Comparison of ENCODE assay signal across 8 cellular contexts in genomic region chr5:74638776-74639537, GRCh38. TPM values are rescaled to one million over a fixed set of nuclear protein-coding genes. Genes with fewer than 3 reads are reported as not detected.
A peak's percentile ranks its signal among the peaks of the same experiment; 100 is the strongest.
DNase-seq lines count a peak whose midpoint lies in the region; ATAC-seq, FAIRE-seq and TF ChIP-seq lines count a peak whose summit lies in the region.

No MANE protein-coding gene starts in this region.

- H3K36me3 ChIP-seq in small intestine (ENCODE audit: control insufficient read depth in 2 of 2, insufficient read depth in 2 of 2, low read length in 2 of 2), result peaks cover 0 to 6% of the 10 kb centered on the region in 2 donors

- peaks cover 47% of the 10 kb centered on the region for H3K27me3 Mint-ChIP-seq in T-helper 17 cell

- peak overlapping the region; percentile 91 to 96 for H3K27ac ChIP-seq in small intestine (ENCODE audit: low read depth in 1 of 2, low read length in 1 of 2)

- in situ Hi-C loops in GM13977 (cut with MboI; ENCODE audit: low pct_unique_long_range_greater_than_20kb, low sequenced_read_pairs, unreplicated experiment), result loop anchor here (25.0 kb wide), 1 partner anchor 602 kb away; no protein-coding TSS in a partner anchor

- no peak for FAIRE-seq in small intestine (lab: Jason Lieb, UNC)

- H3K4me3 ChIP-seq in foreskin fibroblast (ENCODE audit: low read depth in 1 of 2, low read length in 2 of 2) (peak overlapping the region; percentile 77 to 88), small intestine (ENCODE audit: low read depth in 1 of 2, low read length in 2 of 2) (peak overlapping the region; percentile 68 to 74)

- ATAC-seq in HG02885 (IDR thresholded peaks at IDR 0.05; ENCODE audit: poor library complexity, unreplicated experiment), result peak; percentile 42
- ATAC-seq in T-helper 17 cell, result no peak

- H3K4me3 Mint-ChIP-seq in T-helper 17 cell, result peak overlapping the region; percentile 91

- no peaks in the 10 kb centered on the region for H3K9me3 ChIP-seq in T-helper 17 cell (ENCODE audit: control insufficient read depth, low read length, poor library complexity, severe bottlenecking)
- H3K9me3 ChIP-seq in small intestine (ENCODE audit: control insufficient read depth, low read depth), result no peaks in the 10 kb centered on the region

- DNase-seq in A172 (ENCODE audit: low spot score), result peak; percentile 41
- peak; percentile 51 for DNase-seq in GM13977 (ENCODE audit: low spot score)
- DNase-seq in T-helper 17 cell, result no peak
- DNase-seq in foreskin fibroblast, result peak in 1 of 2 donors; percentile 50
- peak; percentile 50 for DNase-seq in small intestine
- no peak for DNase-seq in posterior vena cava (ENCODE audit: low spot score)
- no peak for DNase-seq in NCI-H2107 treated with DMSO at 0.1 percent for 48 hours (lab: John Stamatoyannopoulos, UW; ENCODE audit: unreplicated experiment)

- peaks cover 2 to 8% of the 10 kb centered on the region in 2 donors for H3K4me1 ChIP-seq in small intestine (ENCODE audit: control insufficient read depth in 2 of 2, insufficient read depth in 1 of 2, low read depth in 1 of 2, low read length in 1 of 2)

- 8 to 18% (median 15%) methylated on average over 7 of the region's 7 CpGs for WGBS in small intestine, 3 donors

- H3K27ac Mint-ChIP-seq in T-helper 17 cell, result no peak overlapping the region

- H3K4me1 Mint-ChIP-seq in T-helper 17 cell, result peaks cover 26% of the 10 kb centered on the region

- intact Hi-C loops in posterior vena cava (cut with DNase I), result no loop called here

- TF ChIP-seq CTCF in GM13977 (IDR thresholded peaks at IDR 0.05; ENCODE audit: extremely low read depth, insufficient read depth, missing control alignments) (no peak), foreskin fibroblast (IDR thresholded peaks at IDR 0.05; ENCODE audit: low read depth, low read length) (no peak)

- no peaks in the 10 kb centered on the region for H3K36me3 Mint-ChIP-seq in T-helper 17 cell (ENCODE audit: low read depth)

- H3K27me3 ChIP-seq in small intestine (ENCODE audit: control insufficient read depth in 2 of 2, insufficient read depth in 2 of 2, low read length in 2 of 2), result no peaks in the 10 kb centered on the region

RNA-seq across cellular contexts. Expression of gene ENC1, which starts 1.6 kb away (rescaled TPM):
- 26.2 and 28.3 TPM in 2 replicates for total RNA-seq in A172 (2014; rRNA removed; shearing (Covaris generic))
- total RNA-seq in T-helper 17 cell (under 1 TPM; 0.70 to 0.89 TPM), posterior vena cava (10 to 100 TPM; 12.4 to 12.7 TPM)
- 10 to 100 TPM in 2 of 3 donors, 1 to 10 TPM in 1; 6.8 to 20.0 (median 13.9) TPM for polyA plus RNA-seq in small intestine

RNA-seq across cellular contexts. Expression of gene HEXB, which starts 46.1 kb away (rescaled TPM):
- total RNA-seq in A172 (2014; rRNA removed; shearing (Covaris generic)), result 438 and 450 TPM in 2 replicates
- total RNA-seq in T-helper 17 cell (10 to 100 TPM; 38.2 to 43.2 TPM), posterior vena cava (100 to 1,000 TPM; 156 to 209 TPM)
- polyA plus RNA-seq in small intestine, result 100 to 1,000 TPM in 2 of 3 donors, 10 to 100 TPM in 1; 63.5 to 114 (median 109) TPM

Comparison
In these comparisons a context has a peak if more than half of its experiments do, and no peak if none do; other contexts are left out.
1. DNase-seq: peak in A172 (single experiment), GM13977 (single experiment) and small intestine (single experiment); none in T-helper 17 cell (0 of 3), posterior vena cava (single experiment) and NCI-H2107 treated with DMSO at 0.1 percent for 48 hours (single experiment).
2. RNA of gene ENC1, which starts 1.6 kb away (total RNA-seq): 26.2 to 28.3 TPM in A172 and 12.4 to 12.7 TPM in posterior vena cava; 0.70 to 0.89 TPM in T-helper 17 cell; every median in the first group is over 4 times any median in the second.